ENCODE assay signal across 17 cellular contexts in the genomic region with DNA sequence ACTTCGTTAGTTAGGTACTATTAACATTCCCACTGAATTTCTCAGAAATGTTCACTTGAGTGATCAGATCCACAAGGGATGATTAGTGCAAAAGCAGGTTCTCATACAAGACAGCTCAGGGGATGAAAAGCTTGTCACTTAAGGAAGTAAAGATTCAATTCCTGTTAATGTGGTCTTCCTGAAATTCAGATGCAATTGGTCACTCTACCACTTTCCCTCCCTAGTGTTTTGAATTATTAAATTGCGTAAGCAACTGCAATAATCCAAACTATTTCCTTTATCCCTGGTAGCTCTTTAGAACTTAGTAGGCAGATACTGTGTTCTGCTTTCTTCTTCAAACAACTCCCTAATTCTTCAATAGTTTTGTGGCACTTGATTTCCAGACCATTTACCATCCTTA.
"Had no signal": no experiment of that assay in that cellular context is flagged by ENCODE, and none has a peak within 500 bp of the region (broad histone marks: within the 10 kb centered on the region; RNA-seq: fewer than 3 reads in every experiment).

No MANE protein-coding gene starts in this region.

- H3K9me3 ChIP-seq: body of pancreas, spleen, tibial artery had no signal

- H3K4me1 ChIP-seq: body of pancreas, parathyroid adenoma, spleen, tibial artery had no signal

- ATAC-seq: activated CD8-positive, alpha-beta T cell treated with anti-CD3 and anti-CD28 coated beads for 36 hours; body of pancreas; effector memory CD8-positive, alpha-beta T cell; left lobe of liver had no signal

- H3K4me3 ChIP-seq: body of pancreas, lung, spleen, tibial artery had no signal

- DNase-seq: activated CD4-positive, alpha-beta T cell treated with anti-CD3 and anti-CD28 coated beads, Interleukin-2, amount 10 ng/mL, durations not matched to agents 24 days and 14 days; activated CD4-positive, CD25-positive, alpha-beta regulatory T cell; activated CD8-positive, alpha-beta T cell treated with anti-CD3 and anti-CD28 coated beads for 36 hours; activated naive CD4-positive, alpha-beta T cell treated with Interleukin-2 at 50 U/mL for 16 hours; activated naive CD8-positive, alpha-beta T cell treated with anti-CD3 and anti-CD28 coated beads, Interleukin-2, amount 10 ng/mL, durations not matched to agents 7 days and 5 days; activated T-cell treated with anti-CD3 and anti-CD28 coated beads, Interleukin-2, amount 50 U/mL, for 24 hours; body of pancreas; effector memory CD8-positive, alpha-beta T cell; islet precursor cell; spleen; stimulated activated CD4-positive, alpha-beta T cell treated with anti-CD3 and anti-CD28 coated beads, Interleukin-4, amount 100 ng/mL, for 4 hours; stimulated activated naive CD4-positive, alpha-beta T cell; T-helper 9 cell; tibial artery had no signal

- H3K27ac ChIP-seq: body of pancreas, parathyroid adenoma, spleen, tibial artery had no signal

- H3K27me3 ChIP-seq: body of pancreas, spleen, tibial artery had no signal

- H3K36me3 ChIP-seq: spleen, tibial artery had no signal
